ENCODE assay signal across 23 cellular contexts in genomic region chr5:108905818-108906217, GRCh38.
"Had no signal": no experiment of that assay in that cellular context is flagged by ENCODE, and none has a peak within 500 bp of the region (broad histone marks: within the 10 kb centered on the region; RNA-seq: fewer than 3 reads in every experiment).

No MANE protein-coding gene starts in this region.

- H3K9me3 Mint-ChIP-seq: activated CD4-positive, alpha-beta T cell treated with anti-CD3 and anti-CD28 coated beads, Interleukin-2, amount 10 ng/mL, durations not matched to agents 7 days and 5 days; activated naive CD4-positive, alpha-beta T cell treated with anti-CD3 and anti-CD28 coated beads, Interleukin-2, amount 50 U/mL, for 72 hours; natural killer cell treated with Interleukin-12 subunit alpha and Interleukin-12 subunit beta and Interleukin-15 and Interleukin-18, amount 100 ng/mL, for 72 hours; T-helper 2 cell treated with Interferon-gamma antibody and Interleukin-4, amounts not matched to agents 5 μg/mL and 100 μg/mL, for 36 hours had no signal

- H3K4me3 ChIP-seq: gastroesophageal sphincter, prostate gland, right atrium auricular region, spleen, upper lobe of right lung had no signal

- ATAC-seq: activated CD8-positive, alpha-beta T cell treated with anti-CD3 and anti-CD28 coated beads for 36 hours; activated naive CD4-positive, alpha-beta T cell treated with anti-CD3 and anti-CD28 coated beads, Interleukin-2, amount 50 U/mL, for 72 hours; gastroesophageal sphincter; left cardiac atrium; natural killer cell treated with Interleukin-12 subunit alpha and Interleukin-12 subunit beta and Interleukin-15 and Interleukin-18, amount 100 ng/mL, for 72 hours; T-cell; upper lobe of right lung had no signal

- H3K27ac Mint-ChIP-seq: activated CD4-positive, alpha-beta T cell treated with anti-CD3 and anti-CD28 coated beads, Interleukin-2, amount 10 ng/mL, durations not matched to agents 7 days and 5 days; activated CD8-positive, alpha-beta T cell treated with anti-CD3 and anti-CD28 coated beads for 36 hours; activated naive CD4-positive, alpha-beta T cell treated with anti-CD3 and anti-CD28 coated beads, Interleukin-2, amount 50 U/mL, for 72 hours; dendritic cell treated with granulocyte-macrophage colony-stimulating factor and Interleukin-4, amounts not matched to agents 40 ng/mL and 50 ng/mL, for 4 days; memory B cell; natural killer cell treated with Interleukin-12 subunit alpha and Interleukin-12 subunit beta and Interleukin-15 and Interleukin-18, amount 100 ng/mL, for 72 hours; T-cell; T-helper 2 cell treated with Interferon-gamma antibody and Interleukin-4, amounts not matched to agents 5 μg/mL and 100 μg/mL, for 36 hours had no signal

- H3K27me3 ChIP-seq: gastroesophageal sphincter, right atrium auricular region, spleen, upper lobe of right lung had no signal

- H3K27ac ChIP-seq: gastroesophageal sphincter, prostate gland, right atrium auricular region, spleen, upper lobe of right lung, WERI-Rb-1 had no signal

- H3K4me1 Mint-ChIP-seq: activated CD4-positive, alpha-beta T cell treated with anti-CD3 and anti-CD28 coated beads, Interleukin-2, amount 10 ng/mL, durations not matched to agents 7 days and 5 days; memory B cell; T-cell had no signal

- H3K4me3 Mint-ChIP-seq: activated CD4-positive, alpha-beta T cell treated with anti-CD3 and anti-CD28 coated beads, Interleukin-2, amount 10 ng/mL, durations not matched to agents 7 days and 5 days; activated CD8-positive, alpha-beta T cell treated with anti-CD3 and anti-CD28 coated beads for 36 hours; dendritic cell treated with granulocyte-macrophage colony-stimulating factor and Interleukin-4, amounts not matched to agents 40 ng/mL and 50 ng/mL, for 4 days; memory B cell; natural killer cell treated with Interleukin-12 subunit alpha and Interleukin-12 subunit beta and Interleukin-15 and Interleukin-18, amount 100 ng/mL, for 72 hours; T-cell; T-helper 2 cell treated with Interferon-gamma antibody and Interleukin-4, amounts not matched to agents 5 μg/mL and 100 μg/mL, for 36 hours had no signal

- H3K9me3 ChIP-seq: gastroesophageal sphincter, prostate gland, right atrium auricular region, upper lobe of right lung had no signal

- H3K27me3 Mint-ChIP-seq: activated CD4-positive, alpha-beta T cell treated with anti-CD3 and anti-CD28 coated beads, Interleukin-2, amount 10 ng/mL, durations not matched to agents 7 days and 5 days; activated CD8-positive, alpha-beta T cell treated with anti-CD3 and anti-CD28 coated beads for 36 hours; dendritic cell treated with granulocyte-macrophage colony-stimulating factor and Interleukin-4, amounts not matched to agents 40 ng/mL and 50 ng/mL, for 4 days; memory B cell; natural killer cell treated with Interleukin-12 subunit alpha and Interleukin-12 subunit beta and Interleukin-15 and Interleukin-18, amount 100 ng/mL, for 72 hours; T-cell had no signal

- DNase-seq: activated CD4-positive, alpha-beta T cell treated with anti-CD3 and anti-CD28 coated beads, Interleukin-2, amount 10 ng/mL, durations not matched to agents 7 days and 5 days; activated CD4-positive, CD25-positive, alpha-beta regulatory T cell treated with anti-CD3 and anti-CD28 coated beads, Interleukin-2, amount 50 U/mL, for 72 hours; activated CD8-positive, alpha-beta T cell treated with anti-CD3 and anti-CD28 coated beads for 36 hours; activated T-cell treated with anti-CD3 and anti-CD28 coated beads, Interleukin-2, amount 50 U/mL, for 1 hour; effector CD4-positive, alpha-beta T cell; erythroblast; head of caudate nucleus; hypothalamus; left cardiac atrium; spleen; stimulated activated CD4-positive, alpha-beta T cell treated with anti-CD3 and anti-CD28 coated beads, Interleukin-4, amount 100 ng/mL, for 1 hour; stimulated activated naive CD4-positive, alpha-beta T cell; T-cell; upper lobe of right lung; WERI-Rb-1 had no signal
